14 cellular contexts compared by ENCODE assay signal in the genomic region with DNA sequence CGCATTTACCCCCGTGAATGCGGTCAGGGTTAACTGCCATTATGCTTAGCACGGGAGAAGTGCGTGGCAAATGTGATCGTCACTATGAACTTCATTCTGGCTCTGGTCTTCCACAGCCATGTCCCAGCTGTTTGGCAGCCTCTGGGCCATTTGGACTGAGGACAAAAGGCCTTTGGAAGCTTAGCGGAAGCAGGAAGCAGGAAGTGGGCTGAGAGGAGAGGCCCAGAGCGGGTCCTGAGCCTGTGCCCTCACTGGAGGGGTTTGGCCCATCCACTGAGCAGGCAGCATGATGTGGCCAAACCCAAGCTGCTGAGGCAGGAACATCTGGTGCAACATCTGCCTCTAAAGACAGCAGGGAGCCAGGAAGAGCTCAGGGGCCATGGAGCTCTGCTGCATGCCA.
DNase-seq lines count a peak whose midpoint lies in the region; ATAC-seq and TF ChIP-seq lines count a peak whose summit lies in the region.
"Had no signal": no experiment of that assay in that cellular context is flagged by ENCODE, and none has a peak within 500 bp of the region (broad histone marks: within the 10 kb centered on the region; RNA-seq: fewer than 3 reads in every experiment).

No MANE protein-coding gene starts in this region.

- H3K27me3 ChIP-seq in left ventricle myocardium inferior (ENCODE audit: low read depth): no peaks in the 10 kb centered on the region
- H3K27me3 ChIP-seq: BLaER1 treated with 17β-estradiol and CSF1 and Interleukin-3, amounts not matched to agents 10 nM and 100 nM had no signal

- H3K4me1 ChIP-seq in left ventricle myocardium inferior: peaks cover 3% of the 10 kb centered on the region

- H3K4me3 ChIP-seq in NB4 (ENCODE audit: low read depth, low read length) (no peak overlapping the region), left ventricle myocardium inferior (no peak overlapping the region)
- H3K4me3 ChIP-seq: BLaER1 treated with 17β-estradiol and CSF1 and Interleukin-3, amounts not matched to agents 10 nM and 100 nM; PC-9 had no signal

- TF ChIP-seq POLR2A in NB4 (IDR thresholded peaks at IDR 0.05; ENCODE audit: extremely low read depth, insufficient read length): no peak

- H3K36me3 Mint-ChIP-seq in natural killer cell: no peaks in the 10 kb centered on the region
- H3K36me3 Mint-ChIP-seq: CD8-positive, alpha-beta T cell had no signal

- DNase-seq in NB4 (ENCODE audit: low read depth): peak; percentile 77
- peak; percentile 19 to 59 for DNase-seq in dermis microvascular lymphatic vessel endothelial cell (ENCODE audit: low read depth in 2 of 2)
- DNase-seq in left ventricle myocardium inferior: peak; percentile 47
- DNase-seq in sciatic nerve (ENCODE audit: low spot score): no peak
- DNase-seq in DMS79 (lab: John Stamatoyannopoulos, UW): no peak
- DNase-seq in natural killer cell: no peak
- DNase-seq in GDM1 (lab: John Stamatoyannopoulos, UW): no peak
- DNase-seq: CD8-positive, alpha-beta T cell; KG1; NCI-H1417 treated with DMSO at 0.1 percent for 48 hours; NCI-H187 treated with DMSO at 0.1 percent for 48 hours; NCI-H526; PC-9 had no signal

- TF ChIP-seq CTCF in NB4 (IDR thresholded peaks at IDR 0.05; ENCODE audit: low read depth, low read length): no peak
- TF ChIP-seq CTCF in left ventricle myocardium inferior (IDR thresholded peaks at IDR 0.05; ENCODE audit: borderline replicate concordance): no peak
- no peak for TF ChIP-seq CTCF in natural killer cell (IDR thresholded peaks at IDR 0.05)

- H3K27ac Mint-ChIP-seq in natural killer cell: no peak overlapping the region
- H3K27ac Mint-ChIP-seq: CD8-positive, alpha-beta T cell had no signal

- no peaks in the 10 kb centered on the region for H3K9me3 Mint-ChIP-seq in natural killer cell
- H3K9me3 Mint-ChIP-seq: CD8-positive, alpha-beta T cell had no signal

- no peak overlapping the region for H3K4me3 Mint-ChIP-seq in natural killer cell
- H3K4me3 Mint-ChIP-seq: CD8-positive, alpha-beta T cell had no signal

- H3K27me3 Mint-ChIP-seq in natural killer cell (ENCODE audit: low read depth in 2 of 2): peaks cover 7 to 10% of the 10 kb centered on the region in 2 donors

- H3K36me3 ChIP-seq in left ventricle myocardium inferior: no peaks in the 10 kb centered on the region
- H3K36me3 ChIP-seq: BLaER1 treated with 17β-estradiol and CSF1 and Interleukin-3, amounts not matched to agents 10 nM and 100 nM had no signal

- H3K4me1 Mint-ChIP-seq in natural killer cell: no peaks in the 10 kb centered on the region

- ATAC-seq in sciatic nerve (peak; percentile 28), natural killer cell (no peak)
- ATAC-seq: CD8-positive, alpha-beta T cell had no signal

- intact Hi-C loops in left ventricle myocardium inferior (cut with micrococcal nuclease): no loop called here
- intact Hi-C loops in sciatic nerve (cut with DNase I): loop anchor here (10.0 kb wide), 1 partner anchor 64 kb away; no protein-coding TSS in a partner anchor
- intact Hi-C loops in natural killer cell (cut with micrococcal nuclease): no loop called here

- no peak overlapping the region for H3K27ac ChIP-seq in left ventricle myocardium inferior (replicated peaks)
- H3K27ac ChIP-seq: PC-9 had no signal

- H3K9me3 ChIP-seq in left ventricle myocardium inferior (replicated peaks): peaks cover 8% of the 10 kb centered on the region

Comparison
In these comparisons a context has a peak if more than half of its experiments do, and no peak if none do; other contexts are left out.
1. DNase-seq: peak in NB4 (single experiment), dermis microvascular lymphatic vessel endothelial cell (2 of 2) and left ventricle myocardium inferior (single experiment); none in sciatic nerve (single experiment), DMS79 (single experiment), natural killer cell (single experiment) and GDM1 (single experiment).